18 cellular contexts compared by ENCODE assay signal in the genomic region with DNA sequence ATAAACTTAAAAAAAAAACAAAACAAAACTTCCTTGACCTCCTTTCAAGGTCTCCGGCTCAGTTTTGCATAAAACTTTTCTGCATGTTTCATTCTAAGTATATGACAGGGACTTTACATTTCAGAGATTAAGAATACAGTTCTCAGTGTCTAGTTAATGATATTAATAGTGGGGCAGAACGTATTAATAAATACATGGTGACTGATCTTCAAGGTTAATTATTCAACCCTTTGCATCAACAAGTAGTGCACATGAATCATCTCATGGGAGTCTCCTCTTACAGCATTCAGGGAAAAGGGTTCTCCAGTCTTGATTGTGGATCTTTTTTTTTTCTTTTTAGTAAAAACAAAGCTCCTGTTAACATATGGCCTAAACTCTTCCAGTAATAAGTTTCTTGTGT.
A peak's percentile ranks its signal among the peaks of the same experiment; 100 is the strongest.
DNase-seq lines count a peak whose midpoint lies in the region; ATAC-seq and TF ChIP-seq lines count a peak whose summit lies in the region.
"Had no signal": no experiment of that assay in that cellular context is flagged by ENCODE, and none has a peak within 500 bp of the region (broad histone marks: within the 10 kb centered on the region; RNA-seq: fewer than 3 reads in every experiment).

No MANE protein-coding gene starts in this region.

- TF ChIP-seq POLR2A in adrenal gland (IDR thresholded peaks at IDR 0.05) = no peak

- intact Hi-C loops in adrenal gland (cut with DNase I) = no loop called here

- ATAC-seq in GM18907 (IDR thresholded peaks at IDR 0.05; ENCODE audit: unreplicated experiment) (peak; percentile 83), HG02588 (IDR thresholded peaks at IDR 0.05; ENCODE audit: unreplicated experiment) (peak; percentile 73), HG03378 (IDR thresholded peaks at IDR 0.05; ENCODE audit: unreplicated experiment) (peak; percentile 86), GM21515 (IDR thresholded peaks at IDR 0.05; ENCODE audit: unreplicated experiment) (no peak)
- ATAC-seq: HCT116; heart right ventricle; stimulated activated naive B cell treated with anti-CD40 and anti-IgM and Interleukin-4, amounts not matched to agents 10 μg/mL and 1 μg/mL and 100 μg/mL, for 72 hours had no signal

- H3K4me1 ChIP-seq in adrenal gland (replicated peaks in 1 of 2) = no peaks in the 10 kb centered on the region
- H3K4me1 ChIP-seq: BLaER1 treated with 17β-estradiol and CSF1 and Interleukin-3, amounts not matched to agents 10 nM and 100 nM; heart right ventricle; upper lobe of left lung had no signal

- no peaks in the 10 kb centered on the region for H3K27me3 ChIP-seq in adrenal gland
- H3K27me3 ChIP-seq: BLaER1 treated with 17β-estradiol and CSF1 and Interleukin-3, amounts not matched to agents 10 nM and 100 nM; upper lobe of left lung had no signal

- TF ChIP-seq CTCF in GM20000 (IDR thresholded peaks at IDR 0.05; ENCODE audit: extremely low read depth, missing control alignments) (no peak), adrenal gland (IDR thresholded peaks at IDR 0.05) (no peak)

- DNase-seq in left kidney (ENCODE audit: low read depth, low spot score) (peak; percentile 30), GM20000 (ENCODE audit: low spot score) (no peak), adrenal gland (no peak), NCI-H1105 treated with DMSO at 0.1 percent for 48 hours (lab: John Stamatoyannopoulos, UW) (no peak)
- DNase-seq: activated CD4-positive, alpha-beta T cell treated with anti-CD3 and anti-CD28 coated beads, Interleukin-2, amount 10 ng/mL, durations not matched to agents 24 days and 14 days; DMS53; heart right ventricle; NCI-H1930; small intestine; stimulated activated naive B cell treated with anti-CD40 and anti-IgM and Interleukin-4, amounts not matched to agents 10 μg/mL and 1 μg/mL and 100 μg/mL, for 72 hours; T1000; upper lobe of left lung had no signal

- no peak overlapping the region for H3K4me3 ChIP-seq in adrenal gland
- H3K4me3 ChIP-seq: BLaER1 treated with 17β-estradiol and CSF1 and Interleukin-3, amounts not matched to agents 10 nM and 100 nM; heart right ventricle; upper lobe of left lung had no signal

- 31 to 39% (median 33%) methylated on average over 2 of the region's 2 CpGs for WGBS in adrenal gland, 4 donors

- no peaks in the 10 kb centered on the region for H3K9me3 ChIP-seq in adrenal gland (replicated peaks in 1 of 3)
- H3K9me3 ChIP-seq: BLaER1 treated with 17β-estradiol and CSF1 and Interleukin-3, amounts not matched to agents 10 nM and 100 nM; heart right ventricle; upper lobe of left lung had no signal

- no peaks in the 10 kb centered on the region for H3K36me3 ChIP-seq in adrenal gland (replicated peaks in 1 of 2)
- H3K36me3 ChIP-seq: BLaER1 treated with 17β-estradiol and CSF1 and Interleukin-3, amounts not matched to agents 10 nM and 100 nM; heart right ventricle; upper lobe of left lung had no signal

- no peak overlapping the region for H3K27ac ChIP-seq in adrenal gland
- H3K27ac ChIP-seq: BLaER1 treated with 17β-estradiol and CSF1 and Interleukin-3, amounts not matched to agents 10 nM and 100 nM; heart right ventricle; upper lobe of left lung had no signal
